28 cellular contexts compared by ENCODE assay signal in the genomic region with DNA sequence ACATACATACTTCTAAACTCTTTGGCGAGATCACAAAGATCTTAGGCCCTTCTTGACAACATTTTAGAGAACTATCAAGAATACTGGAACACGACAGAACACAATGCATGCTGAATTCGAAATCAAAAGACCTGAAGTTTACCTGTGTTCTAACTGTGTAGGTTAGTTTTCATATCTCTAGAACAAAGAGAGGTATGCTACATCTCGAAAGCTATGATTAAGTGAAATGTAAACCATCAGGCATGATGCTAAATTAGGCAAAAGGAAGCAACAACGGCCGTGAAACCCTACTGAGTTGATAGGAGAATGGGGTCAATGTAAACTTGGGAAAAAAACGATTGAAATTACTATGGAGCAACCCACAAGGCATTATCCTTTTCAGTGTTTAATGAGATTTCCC. TPM values are rescaled to one million over a fixed set of nuclear protein-coding genes. Genes with fewer than 3 reads are reported as not detected.
DNase-seq lines count a peak whose midpoint lies in the region; ATAC-seq and TF ChIP-seq lines count a peak whose summit lies in the region.
"Had no signal": no experiment of that assay in that cellular context is flagged by ENCODE, and none has a peak within 500 bp of the region (broad histone marks: within the 10 kb centered on the region; RNA-seq: fewer than 3 reads in every experiment).

No MANE protein-coding gene starts in this region.

- POLR2A ChIA-PET in OCI-LY7 (lab: Charles Lee), result interaction anchor here (0.6 to 1.5 kb wide), 4 partner anchors 8 to 69 kb away, joined by 3 to 6 read pairs (median 4); no protein-coding TSS in a partner anchor

- peaks cover 4% of the 10 kb centered on the region for H3K27me3 Mint-ChIP-seq in activated naive CD4-positive, alpha-beta T cell treated with anti-CD3 and anti-CD28 coated beads for 36 hours (ENCODE audit: low read depth)
- no peaks in the 10 kb centered on the region for H3K27me3 Mint-ChIP-seq in activated naive CD4-positive, alpha-beta T cell treated with anti-CD3 and anti-CD28 coated beads, Interleukin-2, amount 10 ng/mL, durations not matched to agents 7 days and 5 days
- H3K27me3 Mint-ChIP-seq in central memory CD8-positive, alpha-beta T cell, result no peaks in the 10 kb centered on the region
- H3K27me3 Mint-ChIP-seq: naive B cell had no signal

- H3K27ac ChIP-seq in OCI-LY7 (ENCODE audit: low read depth, low read length, poor library complexity, severe bottlenecking), result no peak overlapping the region
- H3K27ac ChIP-seq in body of pancreas, result no peak overlapping the region
- no peak overlapping the region for H3K27ac ChIP-seq in foreskin keratinocyte
- H3K27ac ChIP-seq: cardiac muscle cell, esophagus squamous epithelium, gastroesophageal sphincter, left ventricle myocardium inferior, uterus had no signal

- CTCF ChIA-PET in activated naive CD4-positive, alpha-beta T cell treated with anti-CD3 and anti-CD28 coated beads for 36 hours (lab: Charles Lee), result no interaction called here
- CTCF ChIA-PET in activated naive CD4-positive, alpha-beta T cell treated with anti-CD3 and anti-CD28 coated beads, Interleukin-2, amount 10 ng/mL, durations not matched to agents 7 days and 5 days (lab: Charles Lee), result no interaction called here
- CTCF ChIA-PET in OCI-LY7 (lab: Charles Lee; ENCODE audit: unreplicated experiment), result no interaction called here

- DNase-seq in activated naive CD4-positive, alpha-beta T cell treated with anti-CD3 and anti-CD28 coated beads for 36 hours, result no peak
- no peak for DNase-seq in activated naive CD4-positive, alpha-beta T cell treated with anti-CD3 and anti-CD28 coated beads, Interleukin-2, amount 10 ng/mL, durations not matched to agents 7 days and 5 days
- DNase-seq in OCI-LY7 (ENCODE audit: low spot score), result no peak
- no peak for DNase-seq in central memory CD8-positive, alpha-beta T cell (ENCODE audit: low spot score in 2 of 2)
- no peak for DNase-seq in SHP77 treated with DMSO at 0.1 percent for 48 hours (lab: John Stamatoyannopoulos, UW)
- no peak for DNase-seq in body of pancreas
- DNase-seq in foreskin keratinocyte, result no peak
- DNase-seq: activated CD4-positive, alpha-beta T cell treated with anti-CD3 and anti-CD28 coated beads for 4 hours; activated CD8-positive, alpha-beta memory T cell treated with anti-CD3 and anti-CD28 coated beads, Interleukin-2, amount 50 U/mL, for 4 hours; activated gamma-delta T cell treated with Interleukin-2 at 50 U/mL for 16 hours; amygdala; cortex of kidney; DMS153; esophagus squamous epithelium; hypothalamus; left ventricle myocardium inferior; MM.1S; naive B cell; retina; small intestine; stimulated activated CD4-positive, alpha-beta T cell treated with anti-CD3 and anti-CD28 coated beads, Interleukin-2, amount 100 ng/mL, for 24 hours; T-helper 1 cell; uterus had no signal

- H3K36me3 ChIP-seq in OCI-LY7 (ENCODE audit: insufficient read depth, low read length) (no peaks in the 10 kb centered on the region), body of pancreas (replicated peaks in 1 of 2; ENCODE audit: insufficient read depth in 1 of 2, low read depth in 2 of 2) (no peaks in the 10 kb centered on the region)
- H3K36me3 ChIP-seq: cardiac muscle cell, esophagus squamous epithelium, gastroesophageal sphincter, left ventricle myocardium inferior, uterus had no signal

- H3K9me3 ChIP-seq in OCI-LY7 (ENCODE audit: low read length) (no peaks in the 10 kb centered on the region; the same call in 1 of the 2 replicates), body of pancreas (no peaks in the 10 kb centered on the region)
- H3K9me3 ChIP-seq: esophagus squamous epithelium, gastroesophageal sphincter, left ventricle myocardium inferior, uterus had no signal

- TF ChIP-seq CTCF in OCI-LY7 (conservative IDR thresholded peaks at IDR 0.05; ENCODE audit: low read length), result no peak
- no peak for TF ChIP-seq CTCF in body of pancreas (IDR thresholded peaks at IDR 0.05)
- no peak for TF ChIP-seq CTCF in foreskin keratinocyte (conservative IDR thresholded peaks at IDR 0.05)

- no TSS peak for BruUV-seq in OCI-LY7 (replicated peaks; lab: Mats Ljungman, UMichigan)

- H3K27me3 ChIP-seq in body of pancreas (no peaks in the 10 kb centered on the region), foreskin keratinocyte (no peaks in the 10 kb centered on the region)
- H3K27me3 ChIP-seq: cardiac muscle cell, esophagus squamous epithelium, gastroesophageal sphincter, uterus had no signal

- no peaks in the 10 kb centered on the region for H3K4me1 Mint-ChIP-seq in activated naive CD4-positive, alpha-beta T cell treated with anti-CD3 and anti-CD28 coated beads for 36 hours (ENCODE audit: low read depth)
- peaks cover 11% of the 10 kb centered on the region for H3K4me1 Mint-ChIP-seq in activated naive CD4-positive, alpha-beta T cell treated with anti-CD3 and anti-CD28 coated beads, Interleukin-2, amount 10 ng/mL, durations not matched to agents 7 days and 5 days
- peaks cover 13% of the 10 kb centered on the region for H3K4me1 Mint-ChIP-seq in central memory CD8-positive, alpha-beta T cell

- TF ChIP-seq POLR2A in body of pancreas (IDR thresholded peaks at IDR 0.05), result no peak

- no peak overlapping the region for H3K4me3 ChIP-seq in OCI-LY7 (ENCODE audit: low read depth, low read length, poor library complexity, severe bottlenecking)
- H3K4me3 ChIP-seq in body of pancreas, result no peak overlapping the region
- H3K4me3 ChIP-seq: cardiac muscle cell, esophagus squamous epithelium, gastroesophageal sphincter, GM23338, K562, left ventricle myocardium inferior, uterus had no signal

- H4K20me1 ChIP-seq in OCI-LY7 (ENCODE audit: insufficient read depth, low read length), result no peaks in the 10 kb centered on the region

- peaks cover 14% of the 10 kb centered on the region; the same call in 1 of the 2 replicates for H3K79me2 ChIP-seq in OCI-LY7 (ENCODE audit: insufficient read depth, low read depth, low read length)

- no peaks in the 10 kb centered on the region for H3K9me3 Mint-ChIP-seq in activated naive CD4-positive, alpha-beta T cell treated with anti-CD3 and anti-CD28 coated beads for 36 hours
- no peaks in the 10 kb centered on the region for H3K9me3 Mint-ChIP-seq in activated naive CD4-positive, alpha-beta T cell treated with anti-CD3 and anti-CD28 coated beads, Interleukin-2, amount 10 ng/mL, durations not matched to agents 7 days and 5 days
- H3K9me3 Mint-ChIP-seq in central memory CD8-positive, alpha-beta T cell, result no peaks in the 10 kb centered on the region
- H3K9me3 Mint-ChIP-seq: GM23338, naive B cell had no signal

- H3K4me2 ChIP-seq in OCI-LY7 (ENCODE audit: low read length), result 0 out of 2 replicates have a peak overlapping the region, but pooled peaks have one; percentile 13
- H3K4me2 ChIP-seq: GM23338 had no signal

- 79% methylated on average over 7 of the region's 7 CpGs for WGBS in body of pancreas, 2 donors

- H2AFZ ChIP-seq in OCI-LY7 (ENCODE audit: low read length), result 0 out of 2 replicates have a peak overlapping the region, but pooled peaks have one; percentile 13
- H2AFZ ChIP-seq: GM23338 had no signal

- intact Hi-C loops in activated naive CD4-positive, alpha-beta T cell treated with anti-CD3 and anti-CD28 coated beads for 36 hours (cut with micrococcal nuclease), result no loop called here
- intact Hi-C loops in OCI-LY7 (cut with micrococcal nuclease; ENCODE audit: unreplicated experiment) (no loop called here), body of pancreas (cut with DNase I) (no loop called here)

- ATAC-seq in central memory CD8-positive, alpha-beta T cell (replicated peaks; ENCODE audit: extremely low read depth, poor library complexity, severe bottlenecking), result no peak
- ATAC-seq in body of pancreas, result no peak
- ATAC-seq in foreskin keratinocyte, result no peak
- ATAC-seq: gastroesophageal sphincter, GM23338, K562, Panc1 had no signal

- H3K36me3 Mint-ChIP-seq in activated naive CD4-positive, alpha-beta T cell treated with anti-CD3 and anti-CD28 coated beads for 36 hours (ENCODE audit: low read depth), result no peaks in the 10 kb centered on the region
- no peaks in the 10 kb centered on the region for H3K36me3 Mint-ChIP-seq in activated naive CD4-positive, alpha-beta T cell treated with anti-CD3 and anti-CD28 coated beads, Interleukin-2, amount 10 ng/mL, durations not matched to agents 7 days and 5 days
- H3K36me3 Mint-ChIP-seq in central memory CD8-positive, alpha-beta T cell (ENCODE audit: insufficient read depth), result no peaks in the 10 kb centered on the region
- H3K36me3 Mint-ChIP-seq: naive B cell had no signal

- H3K4me1 ChIP-seq in OCI-LY7 (ENCODE audit: insufficient read depth, low read length, poor library complexity, severe bottlenecking), result no peaks in the 10 kb centered on the region
- H3K4me1 ChIP-seq in body of pancreas, result peaks cover 4% of the 10 kb centered on the region
- peaks cover 6% of the 10 kb centered on the region for H3K4me1 ChIP-seq in foreskin keratinocyte
- H3K4me1 ChIP-seq: uterus had no signal

- H3K4me3 Mint-ChIP-seq in activated naive CD4-positive, alpha-beta T cell treated with anti-CD3 and anti-CD28 coated beads for 36 hours, result peak overlapping the region; percentile 32
- no peak overlapping the region for H3K4me3 Mint-ChIP-seq in activated naive CD4-positive, alpha-beta T cell treated with anti-CD3 and anti-CD28 coated beads, Interleukin-2, amount 10 ng/mL, durations not matched to agents 7 days and 5 days
- H3K4me3 Mint-ChIP-seq in central memory CD8-positive, alpha-beta T cell, result peak overlapping the region; percentile 23
- H3K4me3 Mint-ChIP-seq: GM23338, naive B cell had no signal

- no peaks in the 10 kb centered on the region for H3K9me2 ChIP-seq in OCI-LY7 (ENCODE audit: insufficient read depth, low read length)

- H3K27ac Mint-ChIP-seq in activated naive CD4-positive, alpha-beta T cell treated with anti-CD3 and anti-CD28 coated beads for 36 hours, result no peak overlapping the region
- H3K27ac Mint-ChIP-seq in activated naive CD4-positive, alpha-beta T cell treated with anti-CD3 and anti-CD28 coated beads, Interleukin-2, amount 10 ng/mL, durations not matched to agents 7 days and 5 days, result no peak overlapping the region
- no peak overlapping the region for H3K27ac Mint-ChIP-seq in central memory CD8-positive, alpha-beta T cell (ENCODE audit: low read depth)
- H3K27ac Mint-ChIP-seq: GM23338 had no signal

RNA-seq across cellular contexts. Expression of a gene that starts 43.7 kb away (rescaled TPM):
- 1 to 10 TPM; 1.6 to 1.7 TPM for total RNA-seq in activated naive CD4-positive, alpha-beta T cell treated with anti-CD3 and anti-CD28 coated beads for 36 hours
- 45.1 and 54.6 TPM in 2 replicates for total RNA-seq in OCI-LY7 (2014; rRNA removed; shearing (Covaris generic))
- total RNA-seq in OCI-LY7 (2022) (20.0 and 23.3 TPM in 2 replicates), body of pancreas (1 to 10 TPM; 1.3 to 3.9 TPM), foreskin keratinocyte (8.1 and 11.4 TPM in 2 replicates)
- 0.61 and 0.68 TPM in 2 replicates for polyA plus RNA-seq in foreskin keratinocyte
